Comparison of ENCODE assay signal across 8 cellular contexts in genomic region chr15:100341662-100342560, GRCh38. TPM values are rescaled to one million over a fixed set of nuclear protein-coding genes. Genes with fewer than 3 reads are reported as not detected.
DNase-seq lines count a peak whose midpoint lies in the region; ATAC-seq and TF ChIP-seq lines count a peak whose summit lies in the region.

Gene ADAMTS17, minus strand, starts transcription at chr15:100341975. Its CDS starts 76 bp downstream, at chr15:100341899.

- CTCF ChIA-PET in WTC11 (lab: Charles Lee), result interaction anchor here (0.5 to 8.6 kb wide), 23 partner anchors 8 to 536 kb away, joined by 3 to 110 read pairs (median 4); partner anchors contain the start of genes ASB7 and LINS1

- peak; percentile 73 for DNase-seq in GM10266 (ENCODE audit: extremely low spot score)
- DNase-seq in NCI-H1436 treated with DMSO at 0.1 percent for 48 hours (lab: John Stamatoyannopoulos, UW), result peak; percentile 43
- peak; percentile 96 for DNase-seq in WTC11 (ENCODE audit: low spot score)
- DNase-seq in cardiac fibroblast (ENCODE audit: low read depth in 2 of 2), result peak; percentile 80 to 96
- peak; percentile 93 for DNase-seq in iPS-NIHi7 (ENCODE audit: extremely low spot score)
- DNase-seq in NCI-H2196 treated with DMSO at 0.1 percent for 48 hours (lab: John Stamatoyannopoulos, UW; ENCODE audit: unreplicated experiment), result no peak

- peaks cover 3% of the 10 kb centered on the region; the same call in 1 of the 2 replicates for H3K9me3 Mint-ChIP-seq in WTC11

- peaks cover 26% of the 10 kb centered on the region for H3K4me1 Mint-ChIP-seq in WTC11

- H3K27ac Mint-ChIP-seq in WTC11, result no peak within 1 kb of the TSS

- POLR2A ChIA-PET in WTC11 (lab: Charles Lee), result interaction anchor here (0.6 to 1.0 kb wide), 2 partner anchors 9 to 360 kb away, joined by 3 read pairs; no protein-coding TSS in a partner anchor

- peaks cover 63% of the 10 kb centered on the region for H3K27me3 Mint-ChIP-seq in WTC11 (ENCODE audit: low read depth)

- H3K4me3 ChIP-seq in cardiac fibroblast (replicated peaks in 1 of 2; ENCODE audit: low read depth in 2 of 2, low read length in 2 of 2), result peak within 1 kb of the TSS; percentile 43 to 53
- H3K4me3 ChIP-seq in skin epidermis, result peak within 1 kb of the TSS; percentile 45 to 81 (median 73)

- peak within 1 kb of the TSS; percentile 61 for H3K4me3 Mint-ChIP-seq in WTC11

- H3K27ac ChIP-seq in skin epidermis, result peak within 1 kb of the TSS in 11 of 21 experiments; percentile 13 to 86 (median 66)

- H3K36me3 Mint-ChIP-seq in WTC11, result no peaks in the 10 kb centered on the region; the same call in 1 of the 2 replicates

- ATAC-seq in HG02678 (IDR thresholded peaks at IDR 0.05; ENCODE audit: unreplicated experiment), result peak; percentile 97
- ATAC-seq in WTC11, result peak; percentile 96

- TF ChIP-seq CTCF in GM10266 (IDR thresholded peaks at IDR 0.05; ENCODE audit: control insufficient read depth, insufficient read depth, low read depth, missing control alignments) (peak; percentile 71), WTC11 (IDR thresholded peaks at IDR 0.05) (peak; percentile 78), cardiac fibroblast (IDR thresholded peaks at IDR 0.05; ENCODE audit: low read depth, low read length) (peak; percentile 77)

TF ChIP-seq in WTC11, 78 proteins besides CTCF, POLR2A, EP300 and RAD21 (continues in another document):
- TF ChIP-seq USF2 (CRISPR knock-in tag; IDR thresholded peaks at IDR 0.05) (peak; percentile 62), CREM (CRISPR knock-in tag; IDR thresholded peaks at IDR 0.05) (0 out of 2 replicates have a peak, but pooled peaks have one; percentile 19), NFYB (CRISPR knock-in tag; conservative IDR thresholded peaks at IDR 0.05; ENCODE audit: low read depth) (peak; percentile 76), ARID4B (CRISPR knock-in tag; IDR thresholded peaks at IDR 0.05; ENCODE audit: borderline replicate concordance) (0 out of 2 replicates have a peak, but pooled peaks have one; percentile 71), SP1 (CRISPR knock-in tag; conservative IDR thresholded peaks at IDR 0.05) (peak; percentile 67), NR3C1 (CRISPR knock-in tag; conservative IDR thresholded peaks at IDR 0.05; ENCODE audit: low read depth) (no peak), GTF2I (CRISPR knock-in tag; conservative IDR thresholded peaks at IDR 0.05) (no peak), ETV6 (CRISPR knock-in tag; IDR thresholded peaks at IDR 0.05) (no peak), STAT6 (CRISPR knock-in tag; conservative IDR thresholded peaks at IDR 0.05; ENCODE audit: low read depth) (no peak), FOXK1 (CRISPR knock-in tag; IDR thresholded peaks at IDR 0.05) (peak; percentile 68; the same call in 1 of the 2 replicates), ZNF671 (CRISPR knock-in tag; IDR thresholded peaks at IDR 0.05) (no peak), ZBTB21 (CRISPR knock-in tag; IDR thresholded peaks at IDR 0.05; ENCODE audit: borderline replicate concordance) (0 out of 2 replicates have a peak, but pooled peaks have one; percentile 39), FOXJ3 (CRISPR knock-in tag; IDR thresholded peaks at IDR 0.05; ENCODE audit: borderline replicate concordance) (no peak), TEAD1 (CRISPR knock-in tag; IDR thresholded peaks at IDR 0.05) (no peak)
- TF ChIP-seq, protein P1, sequence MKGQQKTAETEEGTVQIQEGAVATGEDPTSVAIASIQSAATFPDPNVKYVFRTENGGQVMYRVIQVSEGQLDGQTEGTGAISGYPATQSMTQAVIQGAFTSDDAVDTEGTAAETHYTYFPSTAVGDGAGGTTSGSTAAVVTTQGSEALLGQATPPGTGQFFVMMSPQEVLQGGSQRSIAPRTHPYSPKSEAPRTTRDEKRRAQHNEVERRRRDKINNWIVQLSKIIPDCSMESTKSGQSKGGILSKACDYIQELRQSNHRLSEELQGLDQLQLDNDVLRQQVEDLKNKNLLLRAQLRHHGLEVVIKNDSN (CRISPR knock-in tag; IDR thresholded peaks at IDR 0.05), result peak; percentile 63
- TF ChIP-seq, protein P2, sequence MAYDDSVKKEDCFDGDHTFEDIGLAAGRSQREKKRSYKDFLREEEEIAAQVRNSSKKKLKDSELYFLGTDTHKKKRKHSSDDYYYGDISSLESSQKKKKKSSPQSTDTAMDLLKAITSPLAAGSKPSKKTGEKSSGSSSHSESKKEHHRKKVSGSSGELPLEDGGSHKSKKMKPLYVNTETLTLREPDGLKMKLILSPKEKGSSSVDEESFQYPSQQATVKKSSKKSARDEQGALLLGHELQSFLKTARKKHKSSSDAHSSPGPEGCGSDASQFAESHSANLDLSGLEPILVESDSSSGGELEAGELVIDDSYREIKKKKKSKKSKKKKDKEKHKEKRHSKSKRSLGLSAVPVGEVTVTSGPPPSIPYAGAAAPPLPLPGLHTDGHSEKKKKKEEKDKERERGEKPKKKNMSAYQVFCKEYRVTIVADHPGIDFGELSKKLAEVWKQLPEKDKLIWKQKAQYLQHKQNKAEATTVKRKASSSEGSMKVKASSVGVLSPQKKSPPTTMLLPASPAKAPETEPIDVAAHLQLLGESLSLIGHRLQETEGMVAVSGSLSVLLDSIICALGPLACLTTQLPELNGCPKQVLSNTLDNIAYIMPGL (CRISPR knock-in tag; IDR thresholded peaks at IDR 0.05), result peak; percentile 45; the same call in 1 of the 2 replicates
- TF ChIP-seq, protein P3, sequence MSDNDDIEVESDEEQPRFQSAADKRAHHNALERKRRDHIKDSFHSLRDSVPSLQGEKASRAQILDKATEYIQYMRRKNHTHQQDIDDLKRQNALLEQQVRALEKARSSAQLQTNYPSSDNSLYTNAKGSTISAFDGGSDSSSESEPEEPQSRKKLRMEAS (CRISPR knock-in tag; IDR thresholded peaks at IDR 0.05), result peak; percentile 94

RNA-seq across cellular contexts. Expression of gene ADAMTS17, which starts in this region (rescaled TPM):
- 1.8 to 2.8 TPM (median 2.2 TPM) in 3 replicates for total RNA-seq in WTC11 (2021)
